In the genomic region with DNA sequence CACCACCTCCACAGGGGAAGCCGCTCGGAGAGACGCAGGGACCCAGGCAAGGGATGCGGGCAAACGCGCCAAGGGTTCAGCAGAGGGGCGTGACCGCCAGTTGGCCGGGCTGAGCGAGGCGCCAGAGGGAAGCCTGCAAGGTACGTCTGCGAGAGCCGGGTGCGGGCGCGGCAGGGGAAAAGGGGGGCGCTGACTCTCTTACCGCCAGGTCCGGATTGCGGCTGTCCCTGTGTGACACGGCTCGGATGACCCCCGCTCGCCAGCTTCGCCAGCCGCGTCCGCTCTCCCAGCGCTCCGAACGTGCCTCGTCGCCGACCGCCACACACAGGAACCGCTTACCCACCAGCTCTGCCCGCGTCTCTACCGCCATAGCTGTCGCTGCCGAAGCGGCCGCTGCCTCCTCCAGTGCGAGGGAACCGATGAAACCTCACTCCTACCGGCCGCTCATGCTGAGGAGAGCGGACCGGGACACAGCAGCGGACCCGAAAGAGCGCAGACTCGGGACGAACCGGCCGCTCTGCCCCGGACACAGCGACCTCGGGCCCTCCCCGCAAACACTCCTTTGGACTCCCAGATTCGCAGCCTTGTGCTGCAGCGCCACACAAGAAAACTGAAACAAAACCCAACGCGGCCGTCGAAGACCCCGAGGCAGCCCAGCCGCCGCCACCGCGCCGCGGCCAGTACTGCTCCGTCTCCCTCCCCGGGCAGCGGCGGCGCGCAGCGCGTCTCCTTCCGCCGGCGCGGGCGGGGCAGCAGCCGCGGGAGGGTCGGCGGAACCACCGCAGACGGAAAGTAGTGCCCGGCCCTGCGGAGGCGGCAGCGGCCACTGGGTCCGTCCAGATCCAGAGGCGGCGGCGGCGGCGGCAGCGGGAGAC, we compare ENCODE assay signal across 8 cellular contexts. TPM values are rescaled to one million over a fixed set of nuclear protein-coding genes. Genes with fewer than 3 reads are reported as not detected.
DNase-seq lines count a peak whose midpoint lies in the region; ATAC-seq and TF ChIP-seq lines count a peak whose summit lies in the region.

JMJD1C (minus strand) TSS at position 685 of the 875 bp plus-strand sequence; CDS start at position 370, 315 bp downstream.

- H3K27ac ChIP-seq in GM23338 (ENCODE audit: low read depth), result peak within 1 kb of the TSS; percentile 77
- H3K27ac ChIP-seq in adipose tissue (ENCODE audit: low read depth, low read length), result no peak within 1 kb of the TSS
- peak within 1 kb of the TSS; percentile 87 to 96 (median 92) for H3K27ac ChIP-seq in heart left ventricle
- H3K27ac ChIP-seq in urinary bladder (ENCODE audit: low read depth), result peak within 1 kb of the TSS; percentile 83

- intact Hi-C loops in heart left ventricle (cut with DNase I), result loop anchor here in 9 of 10 donors (1.0 to 10.0 kb wide), 14 partner anchors 57 to 259 kb away; partner anchors contain the start of gene REEP3 (in 7 of the 9)
- intact Hi-C loops in posterior cingulate gyrus (cut with DNase I), result loop anchor here (1.0 to 2.0 kb wide), 3 partner anchors 58 to 249 kb away; no protein-coding TSS in a partner anchor

- H3K36me3 ChIP-seq in GM23338 (ENCODE audit: insufficient read depth) (no peaks in the 10 kb centered on the region), heart left ventricle (no peaks in the 10 kb centered on the region), urinary bladder (ENCODE audit: insufficient read depth) (no peaks in the 10 kb centered on the region)

- peak; percentile 87 for ATAC-seq in GM23338
- peak; percentile 74 to 81 (median 80) for ATAC-seq in T-cell (replicated peaks in 1 of 4)
- ATAC-seq in heart left ventricle, result peak; percentile 69 to 94 (median 90)

- peak in 1 of 2 donors; percentile 60 for TF ChIP-seq POLR2A in heart left ventricle (IDR thresholded peaks at IDR 0.05)

- H3K27ac Mint-ChIP-seq in GM23338 (peak within 1 kb of the TSS; percentile 88), T-cell (peak within 1 kb of the TSS; percentile 82 to 91)

- peak within 1 kb of the TSS; percentile 38 for H2AFZ ChIP-seq in GM23338

- POLR2A ChIA-PET in T-cell (lab: Charles Lee), result interaction anchor here in 1 of 2 donors (0.6 to 1.4 kb wide), 3 partner anchors 63 to 94 kb away, joined by 4 to 5 read pairs (median 5); no protein-coding TSS in a partner anchor

- no peaks in the 10 kb centered on the region for H3K9me3 Mint-ChIP-seq in GM23338
- H3K9me3 Mint-ChIP-seq in T-cell, result no peaks in the 10 kb centered on the region

- peaks cover 18% of the 10 kb centered on the region for H3K4me1 ChIP-seq in GM23338 (ENCODE audit: insufficient read depth)
- peaks cover 0 to 40% (median 18%) of the 10 kb centered on the region in 12 donors for H3K4me1 ChIP-seq in heart left ventricle
- no peaks in the 10 kb centered on the region for H3K4me1 ChIP-seq in urinary bladder (ENCODE audit: insufficient read depth)

- TF ChIP-seq CTCF in GM23338 (conservative IDR thresholded peaks at IDR 0.05; ENCODE audit: low read depth in 2 of 2), result peak in 1 of 2 experiments; percentile 21; a peak in 1 of 4 replicates
- TF ChIP-seq CTCF in LNCaP clone FGC (IDR thresholded peaks at IDR 0.05; ENCODE audit: control insufficient read depth, extremely low read depth, insufficient read depth), result no peak
- TF ChIP-seq CTCF in heart left ventricle (IDR thresholded peaks at IDR 0.05), result peak in 2 of 12 donors; percentile 7 to 40

- H3K27me3 Mint-ChIP-seq in GM23338 (ENCODE audit: insufficient read depth, low read depth, poor library complexity), result peaks cover 3% of the 10 kb centered on the region
- H3K27me3 Mint-ChIP-seq in T-cell, result no peaks in the 10 kb centered on the region

- no peaks in the 10 kb centered on the region for H3K9me2 ChIP-seq in GM23338 (ENCODE audit: insufficient read depth)

- H3K4me3 Mint-ChIP-seq in GM23338 (peak within 1 kb of the TSS; percentile 87), T-cell (peak within 1 kb of the TSS; percentile 94 to 99 (median 94))

- H3K4me3 ChIP-seq in GM23338 (peak within 1 kb of the TSS; percentile 71), LNCaP clone FGC (ENCODE audit: low read depth, low read length) (peak within 1 kb of the TSS; percentile 84), heart left ventricle (peak within 1 kb of the TSS; percentile 65 to 93 (median 86)), urinary bladder (ENCODE audit: low read depth, low read length) (peak within 1 kb of the TSS; percentile 91)

- peaks cover 18% of the 10 kb centered on the region for H3K4me1 Mint-ChIP-seq in GM23338
- peaks cover 30 to 36% (median 35%) of the 10 kb centered on the region in 3 donors for H3K4me1 Mint-ChIP-seq in T-cell

- peak within 1 kb of the TSS; percentile 83 for H3K4me2 ChIP-seq in GM23338

- H3K36me3 Mint-ChIP-seq in GM23338 (ENCODE audit: low read depth) (no peaks in the 10 kb centered on the region), T-cell (no peaks in the 10 kb centered on the region)

- H4K20me1 ChIP-seq in GM23338 (replicated peaks; ENCODE audit: insufficient read depth), result 0 out of 2 replicates have a peak, but pooled peaks cover 9% of the 10 kb centered on the region

- peaks cover 5% of the 10 kb centered on the region; the same call in 1 of the 2 replicates for H3F3A ChIP-seq in GM23338 (replicated peaks; ENCODE audit: low read depth)

- CTCF ChIA-PET in T-cell (lab: Charles Lee), result interaction anchor here (0.5 to 1.0 kb wide), 5 partner anchors 10 to 248 kb away, joined by 3 to 6 read pairs (median 3); no protein-coding TSS in a partner anchor

- peaks cover 0 to 10% (median 0%) of the 10 kb centered on the region in 12 donors for H3K9me3 ChIP-seq in heart left ventricle

- peak; percentile 66 for DNase-seq in GM04504 (ENCODE audit: low read depth)
- DNase-seq in GM23338 (ENCODE audit: low spot score), result peak; percentile 93
- no peak for DNase-seq in LNCaP clone FGC (ENCODE audit: low read depth)
- DNase-seq in T-cell, result peak; percentile 15 to 66 (median 46)
- DNase-seq in heart left ventricle, result peak; percentile 84 to 91 (median 86)
- DNase-seq in posterior cingulate gyrus, result peak; percentile 56 to 95 (median 70)

- WGBS in adipose tissue, 3 donors, result 0% methylated on average over 82 to 104 of the region's 104 CpGs
- WGBS in heart left ventricle, 4 donors, result 0 to 1% (median 0%) methylated on average over 24 to 104 of the region's 104 CpGs
- under 1% methylated on average over 104 of the region's 104 CpGs for WGBS in urinary bladder

- peaks cover 81% of the 10 kb centered on the region for H3K79me2 ChIP-seq in GM23338 (replicated peaks; ENCODE audit: insufficient read depth)

- H3K27me3 ChIP-seq in GM23338 (ENCODE audit: insufficient read depth) (no peaks in the 10 kb centered on the region), heart left ventricle (no peaks in the 10 kb centered on the region)

TF ChIP-seq in GM23338, 12 proteins besides CTCF, POLR2A, EP300 and RAD21:
- peak; percentile 55; the same call in 1 of the 2 replicates for TF ChIP-seq POLR2AphosphoS5 (IDR thresholded peaks at IDR 0.05; ENCODE audit: low read depth)
- TF ChIP-seq EZH2 (IDR thresholded peaks at IDR 0.05; ENCODE audit: low read depth, unreplicated experiment), result no peak

RNA-seq across cellular contexts. Expression of gene JMJD1C, which starts in this region (rescaled TPM):
- total RNA-seq in GM23338 (2014; rRNA removed; shearing (Covaris generic)), result 405 and 435 TPM in 2 replicates
- polyA plus RNA-seq in GM23338 (2016; fragmentation: Nextera tagmentation; extraction: Ambion mirVana) (272 and 333 TPM in 2 replicates), adipose tissue (10 to 100 TPM; 14.7 to 39.5 (median 31.1) TPM), heart left ventricle (10 to 100 TPM; 20.3 to 34.1 TPM), urinary bladder (27.8 TPM)
- total RNA-seq in T-cell (100 to 1,000 TPM in 2 of 5 donors, 10 to 100 TPM in 3; 84.1 to 193 (median 92.6) TPM), heart left ventricle (10 to 100 TPM; 27.0 to 54.6 (median 42.7) TPM), urinary bladder (273 TPM)
